In genomic region chr14:21917699-21918436, GRCh38 we compare ENCODE assay signal across 8 cellular contexts.
DNase-seq lines count a peak whose midpoint lies in the region; ATAC-seq and TF ChIP-seq lines count a peak whose summit lies in the region.

No MANE protein-coding gene starts in this region.

- H3K9ac ChIP-seq in IMR-90 (ENCODE audit: low read depth, low read length): no peak overlapping the region

- peaks cover 20% of the 10 kb centered on the region for H3K27me3 ChIP-seq in ACC112 (ENCODE audit: insufficient read depth, low read length)
- no peaks in the 10 kb centered on the region for H3K27me3 ChIP-seq in IMR-90 (ENCODE audit: control insufficient read depth, insufficient read depth, low read length)

- H3K27ac ChIP-seq in ACC112 (ENCODE audit: low read depth, low read length): no peak overlapping the region
- no peak overlapping the region for H3K27ac ChIP-seq in IMR-90 (ENCODE audit: insufficient read depth, low read length)

- POLR2A ChIA-PET in IMR-90 (lab: Charles Lee; ENCODE audit: unreplicated experiment) (no interaction called here), T-cell (lab: Charles Lee) (no interaction called here)

- H4K5ac ChIP-seq in IMR-90 (ENCODE audit: low read depth, low read length): no peak overlapping the region

- peak; percentile 32 for TF ChIP-seq RAD21 in IMR-90 (IDR thresholded peaks at IDR 0.05; ENCODE audit: low read length)

- CTCF ChIA-PET in IMR-90 (lab: Yijun Ruan, JAX) (interaction anchor here (0.5 to 1.7 kb wide), 9 partner anchors 9 to 189 kb away, joined by 3 to 7 read pairs (median 3); no protein-coding TSS in a partner anchor), T-cell (lab: Charles Lee) (interaction anchor here (0.7 to 2.8 kb wide), 30 partner anchors 8 to 652 kb away, joined by 3 to 23 read pairs (median 4); no protein-coding TSS in a partner anchor)

- peak overlapping the region; percentile 81; the same call in 1 of the 2 replicates for H3K4me2 ChIP-seq in IMR-90 (ENCODE audit: low read depth, low read length)

- H3K56ac ChIP-seq in IMR-90 (ENCODE audit: extremely low read depth, insufficient read depth, low read length): no peak overlapping the region

- H2AK9ac ChIP-seq in IMR-90 (replicated peaks; ENCODE audit: low read depth, low read length, poor library complexity): no peak overlapping the region

- H3K4me1 ChIP-seq in ACC112 (ENCODE audit: control insufficient read depth, insufficient read depth, low read length, unreplicated experiment) (peaks cover 22% of the 10 kb centered on the region), IMR-90 (ENCODE audit: control insufficient read depth, insufficient read depth, low read length) (no peaks in the 10 kb centered on the region)

- peak; percentile 81 for ATAC-seq in IMR-90 (ENCODE audit: low read depth)
- ATAC-seq in T-cell (replicated peaks in 1 of 4): peak; percentile 63 to 71 (median 64)

- H3K27me3 Mint-ChIP-seq in T-cell: no peaks in the 10 kb centered on the region

- no peak overlapping the region for H4K91ac ChIP-seq in IMR-90 (ENCODE audit: insufficient read depth, low read depth, low read length)

- peak overlapping the region; percentile 61 for H3K4me3 ChIP-seq in ACC112 (ENCODE audit: low read depth, low read length)
- H3K4me3 ChIP-seq in IMR-90 (ENCODE audit: insufficient read depth, low read depth, low read length): no peak overlapping the region

- no peak overlapping the region for H2BK5ac ChIP-seq in IMR-90 (ENCODE audit: low read depth, low read length, poor library complexity, severe bottlenecking)

- H4K8ac ChIP-seq in IMR-90 (ENCODE audit: low read depth in 2 of 2, low read length in 2 of 2): no peak overlapping the region

- H3K23ac ChIP-seq in IMR-90 (ENCODE audit: low read depth, low read length): no peak overlapping the region

- in situ Hi-C loops in IMR-90 (cut with MboI; ENCODE audit: low sequenced_read_pairs): no loop called here

- H2BK120ac ChIP-seq in IMR-90 (ENCODE audit: low read depth, low read length): no peak overlapping the region

- no peak overlapping the region for H2BK20ac ChIP-seq in IMR-90 (ENCODE audit: low read depth, low read length)

- H3K4me1 Mint-ChIP-seq in T-cell: peaks cover 48 to 76% (median 66%) of the 10 kb centered on the region in 3 donors

- no peak overlapping the region for H3K14ac ChIP-seq in IMR-90 (replicated peaks; ENCODE audit: low read depth, low read length)

- H3K27ac Mint-ChIP-seq in T-cell: peak overlapping the region; percentile 79 to 89

- no peaks in the 10 kb centered on the region for H3K79me1 ChIP-seq in IMR-90 (ENCODE audit: low read depth in 1 of 2, low read length in 2 of 2)

- H3K4me3 Mint-ChIP-seq in T-cell: peak overlapping the region; percentile 63 to 75 (median 67)

- BruUV-seq in IMR-90 (replicated peaks; lab: Mats Ljungman, UMichigan): no TSS peak

- no peak for TF ChIP-seq POLR2A in IMR-90 (IDR thresholded peaks at IDR 0.05; ENCODE audit: low read depth, low read length)

- H3K18ac ChIP-seq in IMR-90 (ENCODE audit: low read depth, low read length): no peak overlapping the region

- WGBS in IMR-90 (ENCODE audit: extremely low coverage in 2 of 2, insufficient read length in 1 of 2), 2 experiments: 10% methylated on average over 3 of the region's 4 CpGs; no CpG with 5 or more reads in 1 of the 2 experiments

- TF ChIP-seq CTCF in GM12874 (IDR thresholded peaks at IDR 0.05; ENCODE audit: insufficient read depth, low read depth, low read length) (peak; percentile 65), IMR-90 (conservative IDR thresholded peaks at IDR 0.05; ENCODE audit: low read depth, low read length) (peak; percentile 62)

- no peaks in the 10 kb centered on the region for H3K9me3 Mint-ChIP-seq in T-cell

- no peaks in the 10 kb centered on the region for H3K9me1 ChIP-seq in IMR-90 (ENCODE audit: insufficient read depth, low read length)

- H2BK15ac ChIP-seq in IMR-90 (ENCODE audit: low read depth, low read length): no peak overlapping the region

- H3K79me2 ChIP-seq in ACC112 (ENCODE audit: control insufficient read depth, insufficient read depth, low read length, unreplicated experiment): no peaks in the 10 kb centered on the region

- H3K9me3 ChIP-seq in IMR-90 (ENCODE audit: control insufficient read depth, insufficient read depth, low read length): no peaks in the 10 kb centered on the region

- DNase-seq in IMR-90 (peak; percentile 41), T-cell (peak in 31 of 34 experiments; percentile 14 to 69 (median 50)), brain pericyte (ENCODE audit: low read depth, low spot score) (peak; percentile 15), islet precursor cell (peak; percentile 54), NCI-H187 (lab: John Stamatoyannopoulos, UW) (no peak)
- DNase-seq in stimulated activated CD4-positive, alpha-beta T cell treated with anti-CD3 and anti-CD28 coated beads, Interleukin-2, amount 100 ng/mL, for 48 hours: peak; percentile 47 to 53

- intact Hi-C loops in IMR-90 (cut with micrococcal nuclease): no loop called here

- dilution Hi-C loops in IMR-90 (cut with HindIII; ENCODE audit: low sequenced_read_pairs, unreplicated experiment): no loop called here

- no peaks in the 10 kb centered on the region for H4K20me1 ChIP-seq in IMR-90 (ENCODE audit: insufficient read depth, low read length)

- H3K36me3 Mint-ChIP-seq in T-cell: no peaks in the 10 kb centered on the region

- no peaks in the 10 kb centered on the region for H3K36me3 ChIP-seq in ACC112 (ENCODE audit: insufficient read depth, low read length)
- H3K36me3 ChIP-seq in IMR-90 (ENCODE audit: control insufficient read depth, insufficient read depth, low read length): no peaks in the 10 kb centered on the region

- no peak overlapping the region for H2AK5ac ChIP-seq in IMR-90 (ENCODE audit: low read depth, low read length)

- H3K4ac ChIP-seq in IMR-90 (ENCODE audit: low read depth, low read length): no peak overlapping the region

- H2AFZ ChIP-seq in ACC112 (ENCODE audit: low read length, unreplicated experiment): peak overlapping the region; percentile 56
- H2AFZ ChIP-seq in IMR-90 (replicated peaks; ENCODE audit: low read length, poor library complexity): no peak overlapping the region

TF ChIP-seq in IMR-90, 13 proteins besides CTCF, POLR2A, EP300 and RAD21:
- TF ChIP-seq MAFK (IDR thresholded peaks at IDR 0.05; ENCODE audit: low read depth, low read length) (no peak), MAZ (IDR thresholded peaks at IDR 0.05; ENCODE audit: borderline replicate concordance, low read depth, low read length) (no peak), ELK1 (IDR thresholded peaks at IDR 0.05; ENCODE audit: borderline replicate concordance, low read depth, low read length) (no peak), CHD1 (IDR thresholded peaks at IDR 0.05; ENCODE audit: low read depth, low read length) (no peak), RCOR1 (IDR thresholded peaks at IDR 0.05; ENCODE audit: insufficient replicate concordance, low read length) (no peak), MXI1 (IDR thresholded peaks at IDR 0.05; ENCODE audit: borderline replicate concordance, low read depth, low read length) (no peak), USF2 (IDR thresholded peaks at IDR 0.05; ENCODE audit: low read depth, low read length) (no peak), RFX5 (IDR thresholded peaks at IDR 0.05; ENCODE audit: low read depth, low read length) (no peak)

Comparison
In these comparisons a context has a peak if more than half of its experiments do, and no peak if none do; other contexts are left out.
1. DNase-seq: peak in IMR-90 (single experiment), T-cell (31 of 34), brain pericyte (single experiment), islet precursor cell (single experiment) and stimulated activated CD4-positive, alpha-beta T cell treated with anti-CD3 and anti-CD28 coated beads, Interleukin-2, amount 100 ng/mL, for 48 hours (2 of 2); none in NCI-H187 (0 of 2).